12 cellular contexts compared by ENCODE assay signal in genomic region chr1:51313268-51313852, GRCh38. TPM values are rescaled to one million over a fixed set of nuclear protein-coding genes. Genes with fewer than 3 reads are reported as not detected.
DNase-seq lines count a peak whose midpoint lies in the region; ATAC-seq, FAIRE-seq and TF ChIP-seq lines count a peak whose summit lies in the region.
"Had no signal": no experiment of that assay in that cellular context is flagged by ENCODE, and none has a peak within 500 bp of the region (broad histone marks: within the 10 kb centered on the region; RNA-seq: fewer than 3 reads in every experiment).

No MANE protein-coding gene starts in this region.

- no peaks in the 10 kb centered on the region for H3K9me1 ChIP-seq in keratinocyte (ENCODE audit: control insufficient read depth, extremely low read depth, insufficient read depth, low read length)

- H3K27ac ChIP-seq in 22Rv1, result no peak overlapping the region
- H3K27ac ChIP-seq in HCT116 (ENCODE audit: low read depth, low read length), result no peak overlapping the region; the same call in 1 of the 2 replicates
- H3K27ac ChIP-seq in adrenal gland, result peak overlapping the region in 4 of 5 donors; percentile 78 to 91 (median 84)
- H3K27ac ChIP-seq in keratinocyte (ENCODE audit: control insufficient read depth, insufficient read depth, low read length), result peak overlapping the region; percentile 71
- H3K27ac ChIP-seq: HL-60 had no signal

- H3K79me2 ChIP-seq in HCT116 (ENCODE audit: insufficient read depth, low read length) (no peaks in the 10 kb centered on the region), keratinocyte (ENCODE audit: control insufficient read depth, insufficient read depth, low read length) (no peaks in the 10 kb centered on the region)

- dilution Hi-C loops in keratinocyte (cut with MboI; ENCODE audit: extremely low pct_ligation_motif_present, low sequenced_read_pairs), result no loop called here

- H3K9ac ChIP-seq in HCT116 (ENCODE audit: low read length), result no peak overlapping the region
- H3K9ac ChIP-seq in keratinocyte (ENCODE audit: control insufficient read depth, extremely low read depth, insufficient read depth, low read length), result no peak overlapping the region

- H3K4me2 ChIP-seq in HCT116 (ENCODE audit: low read length) (peak overlapping the region; percentile 52; the same call in 1 of the 2 replicates), keratinocyte (ENCODE audit: control insufficient read depth, extremely low read depth, insufficient read depth, low read depth, low read length) (no peak overlapping the region)

- FAIRE-seq in keratinocyte (lab: Jason Lieb, UNC), result no peak
- FAIRE-seq: colon had no signal

- H3K27me3 ChIP-seq in HCT116 (ENCODE audit: insufficient read depth, low read length), result no peaks in the 10 kb centered on the region
- H3K27me3 ChIP-seq in adrenal gland, result no peaks in the 10 kb centered on the region
- H3K27me3 ChIP-seq in keratinocyte (ENCODE audit: control insufficient read depth, extremely low read depth, insufficient read depth, low read length), result no peaks in the 10 kb centered on the region

- H3K36me3 ChIP-seq in HCT116 (ENCODE audit: control insufficient read depth in 1 of 2, insufficient read depth in 2 of 2, low read length in 2 of 2), result no peaks in the 10 kb centered on the region
- no peaks in the 10 kb centered on the region for H3K36me3 ChIP-seq in adrenal gland (replicated peaks in 1 of 2)
- H3K36me3 ChIP-seq in keratinocyte (ENCODE audit: control insufficient read depth in 2 of 2, extremely low read depth in 1 of 2, insufficient read depth in 2 of 2, low read length in 2 of 2), result no peaks in the 10 kb centered on the region

- H3K4me1 ChIP-seq in HCT116 (ENCODE audit: control insufficient read depth in 1 of 2, insufficient read depth in 2 of 2, low read length in 2 of 2) (peaks cover 14 to 28% of the 10 kb centered on the region in 2 experiments), adrenal gland (replicated peaks in 1 of 2) (peaks cover 13 to 24% of the 10 kb centered on the region in 2 donors), keratinocyte (ENCODE audit: control insufficient read depth, extremely low read depth, insufficient read depth, low read length) (peaks cover 21% of the 10 kb centered on the region)

- TF ChIP-seq RAD21 in HCT116 (IDR thresholded peaks at IDR 0.05; ENCODE audit: low read depth), result peak; percentile 56

- H3K9me2 ChIP-seq in HCT116 (ENCODE audit: insufficient read depth), result no peaks in the 10 kb centered on the region

- POLR2A ChIA-PET in HCT116 (lab: Charles Lee), result no interaction called here

- H3K4me3 ChIP-seq in HCT116 (replicated peaks in 1 of 2; ENCODE audit: low read depth in 1 of 2, low read length in 2 of 2) (no peak overlapping the region), adrenal gland (no peak overlapping the region), keratinocyte (ENCODE audit: control insufficient read depth in 2 of 3, extremely low read depth in 1 of 3, insufficient read depth in 2 of 3, low read depth in 1 of 3, low read length in 3 of 3) (no peak overlapping the region)

- intact Hi-C loops in HCT116 (cut with micrococcal nuclease) (no loop called here), adrenal gland (cut with DNase I) (no loop called here)

- ATAC-seq in HCT116 (peak; percentile 85), HG03159 (IDR thresholded peaks at IDR 0.05; ENCODE audit: unreplicated experiment) (no peak)

- H3K9me3 ChIP-seq in HCT116 (ENCODE audit: control insufficient read depth in 1 of 2, insufficient read depth in 1 of 2, low read depth in 1 of 2, low read length in 2 of 2) (no peaks in the 10 kb centered on the region), adrenal gland (replicated peaks in 1 of 3) (no peaks in the 10 kb centered on the region), keratinocyte (ENCODE audit: control insufficient read depth, low read depth, low read length) (no peaks in the 10 kb centered on the region)

- CTCF ChIA-PET in HCT116 (lab: Charles Lee), result no interaction called here

- TF ChIP-seq CTCF in 22Rv1 (IDR thresholded peaks at IDR 0.05) (peak; percentile 34), HCT116 (IDR thresholded peaks at IDR 0.05 in 2 of 3, conservative IDR thresholded peaks at IDR 0.05 in 1 of 3; ENCODE audit: borderline replicate concordance in 1 of 3, insufficient read depth in 1 of 3, low read depth in 2 of 3, low read length in 2 of 3) (peak; percentile 10 to 49 (median 30); a peak in 3 of 6 replicates), adrenal gland (IDR thresholded peaks at IDR 0.05) (peak in 3 of 6 experiments; percentile 8 to 19 (median 11)), keratinocyte (optimal IDR thresholded peaks at IDR 0.05 in 1 of 3, IDR thresholded peaks at IDR 0.05 in 1 of 3, conservative IDR thresholded peaks at IDR 0.05 in 1 of 3; ENCODE audit: extremely low read depth in 1 of 3, insufficient read depth in 2 of 3, low read length in 3 of 3) (peak in 2 of 3 experiments; percentile 4 to 22)

- TF ChIP-seq POLR2A in HCT116 (IDR thresholded peaks at IDR 0.05; ENCODE audit: borderline replicate concordance, extremely low read depth, insufficient read depth, insufficient read length) (no peak), adrenal gland (IDR thresholded peaks at IDR 0.05) (no peak)

- H4K20me1 ChIP-seq in HCT116 (ENCODE audit: insufficient read depth) (no peaks in the 10 kb centered on the region), keratinocyte (ENCODE audit: control insufficient read depth, extremely low read depth, insufficient read depth, low read length) (no peaks in the 10 kb centered on the region)

- no TSS peak for BruUV-seq in HCT116 (replicated peaks; lab: Mats Ljungman, UMichigan)

- 81 to 94% (median 90%) methylated on average over 5 of the region's 5 CpGs for WGBS in adrenal gland, 4 donors

- H2AFZ ChIP-seq in HCT116 (ENCODE audit: low read depth, low read length, poor library complexity, severe bottlenecking), result no peak overlapping the region
- H2AFZ ChIP-seq in keratinocyte (ENCODE audit: control insufficient read depth, low read length), result no peak overlapping the region

- RAD21 ChIA-PET in HCT116 (lab: Charles Lee; ENCODE audit: low non-redundant PET in 1 of 2, low total read pairs in 2 of 2, uncharacterized antibody in 2 of 2, unreplicated experiment in 2 of 2), result no interaction called here

- DNase-seq in HCT116 (ENCODE audit: low read depth, low spot score), result no peak
- DNase-seq in adrenal gland, result no peak
- no peak for DNase-seq in keratinocyte (ENCODE audit: low read depth, low spot score)
- DNase-seq in DMS79 treated with DMSO at 0.1 percent for 48 hours (lab: John Stamatoyannopoulos, UW), result no peak
- DNase-seq in NCI-H524 treated with DMSO at 0.1 percent for 48 hours (lab: John Stamatoyannopoulos, UW), result no peak
- DNase-seq in COLO829 (ENCODE audit: low spot score), result no peak
- DNase-seq: activated CD8-positive, alpha-beta memory T cell treated with anti-CD3 and anti-CD28 coated beads for 24 hours; CD4-positive, CD25-positive, alpha-beta regulatory T cell had no signal

TF ChIP-seq in HCT116, 20 proteins besides CTCF, POLR2A, EP300 and RAD21 (continues in another document):
- TF ChIP-seq EZH2 (IDR thresholded peaks at IDR 0.05) (no peak), JUND (IDR thresholded peaks at IDR 0.05) (no peak), FOSL1 (IDR thresholded peaks at IDR 0.05; ENCODE audit: low read depth) (no peak), EZH2phosphoT487 (IDR thresholded peaks at IDR 0.05; ENCODE audit: borderline replicate concordance) (no peak), ELF1 (IDR thresholded peaks at IDR 0.05; ENCODE audit: borderline replicate concordance, low read depth) (no peak), SP1 (IDR thresholded peaks at IDR 0.05; ENCODE audit: low read depth) (no peak), POLR2AphosphoS5 (IDR thresholded peaks at IDR 0.05; ENCODE audit: low read depth, low read length) (no peak), CEBPB (IDR thresholded peaks at IDR 0.05; ENCODE audit: low read depth) (no peak), MAX (IDR thresholded peaks at IDR 0.05) (no peak), SRF (IDR thresholded peaks at IDR 0.05; ENCODE audit: low read depth) (no peak), YY1 (IDR thresholded peaks at IDR 0.05; ENCODE audit: extremely low read depth, insufficient replicate concordance, low read depth, low read length) (no peak), ATF3 (IDR thresholded peaks at IDR 0.05) (no peak), TCF7L2 (IDR thresholded peaks at IDR 0.05; ENCODE audit: borderline replicate concordance, extremely low read depth, insufficient read depth, insufficient read length) (no peak), CBX3 (IDR thresholded peaks at IDR 0.05; ENCODE audit: low read depth) (no peak), SIN3A (IDR thresholded peaks at IDR 0.05; ENCODE audit: low read depth) (no peak)

RNA-seq across cellular contexts. Expression of gene TTC39A, which starts 17.0 kb away (rescaled TPM):
- total RNA-seq in HCT116 (2021; ENCODE audit: unreplicated experiment) (15.4 TPM), adrenal gland (10 to 100 TPM in 7 of 8 donors, 1 to 10 TPM in 1; 8.1 to 44.8 (median 24.3) TPM)
- polyA plus RNA-seq in HCT116 (2012), result 28.5 and 29.4 TPM in 2 replicates
- polyA plus RNA-seq in adrenal gland (1 to 10 TPM; 4.7 to 8.7 (median 5.9) TPM), keratinocyte (0.58 to 1.4 TPM (median 1.4 TPM) in 3 replicates)
- 6.6 TPM for polyA plus RNA-seq in keratinocyte (2011; ENCODE audit: low read depth)
- polyA plus RNA-seq in keratinocyte (2011; cell fraction: cytosol; rRNA removed), result 0.44 and 1.5 TPM in 2 replicates
- 0.87 and 1.2 TPM in 2 replicates for polyA plus RNA-seq in keratinocyte (2011; cell fraction: nucleus; rRNA removed)
- polyA plus RNA-seq in keratinocyte (2012; ENCODE audit: low replicate concordance), result 0.40 and 6.6 TPM in 2 replicates
- polyA minus RNA-seq in keratinocyte, result 0.36 to 4.6 TPM (median 0.90 TPM) in 3 replicates
- not detected for polyA minus RNA-seq in keratinocyte (2011; cell fraction: cytosol; rRNA and poly(A)+ RNA removed)
- 0.63 and 2.6 TPM in 2 replicates for polyA minus RNA-seq in keratinocyte (2011; cell fraction: nucleus; rRNA and poly(A)+ RNA removed)
- total RNA-seq: CD4-positive, CD25-positive, alpha-beta regulatory T cell had no signal

Comparison
In these comparisons a context has a peak if more than half of its experiments do, and no peak if none do; other contexts are left out.
1. H3K27ac ChIP-seq: peak in adrenal gland (4 of 5) and keratinocyte (single experiment); none in 22Rv1 (single experiment) and HCT116 (single experiment).